11 cellular contexts compared by ENCODE assay signal in genomic region chr12:94795053-94795452, GRCh38.
"Had no signal": no experiment of that assay in that cellular context is flagged by ENCODE, and none has a peak within 500 bp of the region (broad histone marks: within the 10 kb centered on the region; RNA-seq: fewer than 3 reads in every experiment).

No MANE protein-coding gene starts in this region.

- H3K36me3 ChIP-seq: pancreas, thyroid gland had no signal

- H3K4me3 Mint-ChIP-seq: naive B cell; stimulated activated effector memory CD8-positive, alpha-beta T cell treated with anti-CD3 and anti-CD28 coated beads, Interleukin-12 subunit alpha, Interleukin-12 subunit beta, amount 100 ng/mL, for 72 hours had no signal

- H3K4me1 Mint-ChIP-seq: stimulated activated effector memory CD8-positive, alpha-beta T cell treated with anti-CD3 and anti-CD28 coated beads, Interleukin-12 subunit alpha, Interleukin-12 subunit beta, amount 100 ng/mL, for 72 hours had no signal

- H3K27ac ChIP-seq: dorsolateral prefrontal cortex, pancreas, thyroid gland had no signal

- H3K27me3 ChIP-seq: pancreas, thyroid gland had no signal

- H3K9me3 Mint-ChIP-seq: stimulated activated effector memory CD8-positive, alpha-beta T cell treated with anti-CD3 and anti-CD28 coated beads, Interleukin-12 subunit alpha, Interleukin-12 subunit beta, amount 100 ng/mL, for 72 hours had no signal

- FAIRE-seq: islet of Langerhans, pancreas had no signal

- H3K27me3 Mint-ChIP-seq: naive B cell had no signal

- H3K36me3 Mint-ChIP-seq: stimulated activated effector memory CD8-positive, alpha-beta T cell treated with anti-CD3 and anti-CD28 coated beads, Interleukin-12 subunit alpha, Interleukin-12 subunit beta, amount 100 ng/mL, for 72 hours had no signal

- H3K27ac Mint-ChIP-seq: stimulated activated effector memory CD8-positive, alpha-beta T cell treated with anti-CD3 and anti-CD28 coated beads, Interleukin-12 subunit alpha, Interleukin-12 subunit beta, amount 100 ng/mL, for 72 hours had no signal

- H3K4me3 ChIP-seq: dorsolateral prefrontal cortex, lung, pancreas, thyroid gland had no signal

- DNase-seq: activated CD8-positive, alpha-beta memory T cell treated with anti-CD3 and anti-CD28 coated beads for 24 hours; activated gamma-delta T cell treated with Interleukin-2 at 50 U/mL for 16 hours; left colon; naive B cell; pancreas; T-helper 1 cell had no signal

- H3K9me3 ChIP-seq: pancreas, thyroid gland had no signal

- ATAC-seq: left colon; pancreas; stimulated activated effector memory CD8-positive, alpha-beta T cell treated with anti-CD3 and anti-CD28 coated beads, Interleukin-12 subunit alpha, Interleukin-12 subunit beta, amount 100 ng/mL, for 72 hours had no signal

- H3K4me1 ChIP-seq: pancreas had no signal
